Comparison of ENCODE assay signal across 26 cellular contexts in the genomic region with DNA sequence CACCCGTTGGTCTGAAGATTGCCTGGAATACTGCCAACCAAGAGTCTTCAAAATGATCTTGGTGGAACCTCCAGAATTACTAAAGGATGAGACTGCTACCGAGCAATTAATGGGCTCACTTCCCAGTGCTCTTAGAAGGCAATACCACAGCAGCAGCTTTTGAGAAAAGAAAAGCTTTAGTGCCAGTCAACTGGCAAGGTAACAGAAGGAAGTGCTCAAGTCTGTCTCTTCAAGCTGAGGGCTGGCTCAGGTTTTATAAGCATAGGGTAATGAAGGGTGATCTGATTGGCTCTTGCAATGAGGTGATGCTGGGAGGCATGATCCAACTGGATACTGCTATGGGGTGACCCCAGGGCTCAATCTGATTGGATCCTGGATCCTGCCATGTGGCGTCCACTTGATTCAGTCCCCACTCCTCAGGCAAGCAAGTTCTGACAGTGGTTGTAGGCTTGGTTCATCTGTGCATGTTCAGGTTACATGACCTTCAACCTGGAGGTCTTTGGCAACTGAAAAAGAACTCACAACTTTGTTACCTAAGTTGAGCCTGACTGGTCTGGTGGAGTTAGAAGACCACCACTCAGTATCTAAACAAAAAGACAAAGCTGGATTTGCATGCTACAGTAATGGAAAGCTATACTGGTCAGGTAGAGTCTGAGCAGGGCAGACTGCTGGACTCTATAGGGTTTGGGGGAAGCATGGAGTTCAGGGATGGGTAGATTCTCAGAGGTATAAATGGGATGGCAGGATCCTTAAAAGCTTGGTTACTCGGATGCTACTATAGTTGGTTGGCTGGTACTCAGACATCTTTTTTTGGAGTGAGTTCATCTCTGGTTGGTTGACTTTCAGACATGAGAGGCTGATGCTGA. TPM values are rescaled to one million over a fixed set of nuclear protein-coding genes. Genes with fewer than 3 reads are reported as not detected.
"Had no signal": no experiment of that assay in that cellular context is flagged by ENCODE, and none has a peak within 500 bp of the region (broad histone marks: within the 10 kb centered on the region; RNA-seq: fewer than 3 reads in every experiment).

No MANE protein-coding gene starts in this region.

- H3K27ac ChIP-seq: ascending aorta, brain microvascular endothelial cell, esophagus squamous epithelium, gastrocnemius medialis, left ventricle myocardium inferior, neutrophil, pancreas, psoas muscle, right atrium auricular region, transverse colon, VCaP had no signal

- H3K9me3 Mint-ChIP-seq: activated CD8-positive, alpha-beta T cell treated with anti-CD3 and anti-CD28 coated beads for 36 hours; activated T-helper 1 cell treated with anti-CD3 and anti-CD28 coated beads, Interleukin-12 subunit alpha, Interleukin-12 subunit beta, Interleukin-2, Interleukin-4 antibody, amounts not matched to agents 30 ng/mL and 10 ng/mL and 1 ng/mL, durations not matched to agents 14 hours and 24 hours and 36 hours; endodermal cell; natural killer cell had no signal

- DNase-seq: activated CD4-positive, alpha-beta T cell treated with anti-CD3 and anti-CD28 coated beads, Interleukin-2, amount 10 ng/mL, durations not matched to agents 7 days and 5 days; activated CD8-positive, alpha-beta T cell treated with anti-CD3 and anti-CD28 coated beads for 36 hours; activated gamma-delta T cell treated with Interleukin-2 at 50 U/mL for 16 hours; brain microvascular endothelial cell; cortex of kidney; endodermal cell; esophagus squamous epithelium; gastrocnemius medialis; hippocampal formation; left ventricle myocardium inferior; natural killer cell; pancreas; psoas muscle; stimulated activated CD4-positive, alpha-beta T cell treated with anti-CD3 and anti-CD28 coated beads, Interleukin-4, amount 100 ng/mL, for 24 hours; T-helper 17 cell; transverse colon had no signal

- H3K36me3 Mint-ChIP-seq: activated naive CD4-positive, alpha-beta T cell treated with anti-CD3 and anti-CD28 coated beads, Interleukin-2, amount 50 U/mL, for 24 hours; mesothelial cell of epicardium; natural killer cell had no signal

- H3K27ac Mint-ChIP-seq: activated CD4-positive, alpha-beta T cell treated with anti-CD3 and anti-CD28 coated beads, Interleukin-2, amount 10 ng/mL, durations not matched to agents 7 days and 5 days; activated CD8-positive, alpha-beta T cell treated with anti-CD3 and anti-CD28 coated beads for 36 hours; activated naive CD4-positive, alpha-beta T cell treated with anti-CD3 and anti-CD28 coated beads, Interleukin-2, amount 50 U/mL, for 24 hours; activated T-helper 1 cell treated with anti-CD3 and anti-CD28 coated beads, Interleukin-12 subunit alpha, Interleukin-12 subunit beta, Interleukin-2, Interleukin-4 antibody, amounts not matched to agents 30 ng/mL and 10 ng/mL and 1 ng/mL, durations not matched to agents 14 hours and 24 hours and 36 hours; endodermal cell; mesothelial cell of epicardium; natural killer cell; stimulated activated naive CD8-positive, alpha-beta T cell treated with anti-CD3 and anti-CD28 coated beads, Interleukin-15, Interleukin-2, amounts not matched to agents 100 ng/mL and 50 ng/mL, for 24 hours; T-helper 17 cell had no signal

- ATAC-seq: activated CD4-positive, CD25-positive, alpha-beta regulatory T cell treated with anti-CD3 and anti-CD28 coated beads, Interleukin-2, amount 50 U/mL, for 24 hours; activated CD8-positive, alpha-beta T cell treated with anti-CD3 and anti-CD28 coated beads for 36 hours; gastrocnemius medialis; natural killer cell; pancreas; psoas muscle; T-helper 17 cell had no signal

- H3K4me3 Mint-ChIP-seq: activated CD4-positive, alpha-beta T cell treated with anti-CD3 and anti-CD28 coated beads, Interleukin-2, amount 10 ng/mL, durations not matched to agents 7 days and 5 days; activated CD8-positive, alpha-beta T cell treated with anti-CD3 and anti-CD28 coated beads for 36 hours; activated naive CD4-positive, alpha-beta T cell treated with anti-CD3 and anti-CD28 coated beads, Interleukin-2, amount 50 U/mL, for 24 hours; activated T-helper 1 cell treated with anti-CD3 and anti-CD28 coated beads, Interleukin-12 subunit alpha, Interleukin-12 subunit beta, Interleukin-2, Interleukin-4 antibody, amounts not matched to agents 30 ng/mL and 10 ng/mL and 1 ng/mL, durations not matched to agents 14 hours and 24 hours and 36 hours; endodermal cell; mesothelial cell of epicardium; natural killer cell; stimulated activated naive CD8-positive, alpha-beta T cell treated with anti-CD3 and anti-CD28 coated beads, Interleukin-15, Interleukin-2, amounts not matched to agents 100 ng/mL and 50 ng/mL, for 24 hours; T-helper 17 cell had no signal

- H3K4me1 ChIP-seq: ascending aorta, esophagus squamous epithelium, gastrocnemius medialis, left ventricle myocardium inferior, pancreas, psoas muscle, right atrium auricular region, transverse colon had no signal

- H3K4me3 ChIP-seq: ascending aorta, esophagus squamous epithelium, gastrocnemius medialis, left ventricle myocardium inferior, pancreas, psoas muscle, right atrium auricular region, transverse colon had no signal

- H3K9me3 ChIP-seq: ascending aorta, esophagus squamous epithelium, gastrocnemius medialis, neutrophil, pancreas, psoas muscle, transverse colon had no signal

- H3K36me3 ChIP-seq: ascending aorta, brain microvascular endothelial cell, esophagus squamous epithelium, gastrocnemius medialis, left ventricle myocardium inferior, neutrophil, pancreas, right atrium auricular region, transverse colon had no signal

- H3K27me3 ChIP-seq: ascending aorta, brain microvascular endothelial cell, esophagus squamous epithelium, gastrocnemius medialis, neutrophil, pancreas, right atrium auricular region, transverse colon had no signal

- FAIRE-seq: pancreas, urothelium cell line had no signal

- H3K4me1 Mint-ChIP-seq: activated CD4-positive, alpha-beta T cell treated with anti-CD3 and anti-CD28 coated beads, Interleukin-2, amount 10 ng/mL, durations not matched to agents 7 days and 5 days; activated naive CD4-positive, alpha-beta T cell treated with anti-CD3 and anti-CD28 coated beads, Interleukin-2, amount 50 U/mL, for 24 hours; endodermal cell; mesothelial cell of epicardium; natural killer cell; T-helper 17 cell had no signal

RNA-seq across cellular contexts. Expression of gene TNFAIP6, which starts 38.4 kb away (rescaled TPM):
- total RNA-seq: activated CD4-positive, alpha-beta T cell treated with anti-CD3 and anti-CD28 coated beads, Interleukin-2, amount 10 ng/mL, durations not matched to agents 7 days and 5 days; activated CD8-positive, alpha-beta T cell treated with anti-CD3 and anti-CD28 coated beads for 36 hours; activated T-helper 1 cell treated with anti-CD3 and anti-CD28 coated beads, Interleukin-12 subunit alpha, Interleukin-12 subunit beta, Interleukin-2, Interleukin-4 antibody, amounts not matched to agents 30 ng/mL and 10 ng/mL and 1 ng/mL, durations not matched to agents 14 hours and 24 hours and 36 hours; endodermal cell; T-helper 17 cell had no signal
